1 cellular context compared by ENCODE assay signal in genomic region chr14:90290612-90291011, GRCh38.
TF ChIP-seq lines count a peak whose summit lies in the region.

No MANE protein-coding gene starts in this region.

TF ChIP-seq in GM23338, 12 proteins besides CTCF, POLR2A, EP300 and RAD21 (continued from another document):
- no peak for TF ChIP-seq ZNF462 (CRISPR knock-in tag; IDR thresholded peaks at IDR 0.05)
- no peak for TF ChIP-seq STAT1 (IDR thresholded peaks at IDR 0.05; ENCODE audit: unreplicated experiment)
- TF ChIP-seq ZNF114 (CRISPR knock-in tag; IDR thresholded peaks at IDR 0.05): no peak
- no peak for TF ChIP-seq REST (IDR thresholded peaks at IDR 0.05; ENCODE audit: unreplicated experiment)
- TF ChIP-seq ETS1 (IDR thresholded peaks at IDR 0.05): no peak
- TF ChIP-seq ZNF331 (CRISPR knock-in tag; IDR thresholded peaks at IDR 0.05; ENCODE audit: low read depth): no peak
- TF ChIP-seq NANOG (IDR thresholded peaks at IDR 0.05; ENCODE audit: borderline replicate concordance): no peak
TF ChIP-seq in GM23338: peak in this region for 0.
